Comparison of ENCODE assay signal across 8 cellular contexts in the genomic region with DNA sequence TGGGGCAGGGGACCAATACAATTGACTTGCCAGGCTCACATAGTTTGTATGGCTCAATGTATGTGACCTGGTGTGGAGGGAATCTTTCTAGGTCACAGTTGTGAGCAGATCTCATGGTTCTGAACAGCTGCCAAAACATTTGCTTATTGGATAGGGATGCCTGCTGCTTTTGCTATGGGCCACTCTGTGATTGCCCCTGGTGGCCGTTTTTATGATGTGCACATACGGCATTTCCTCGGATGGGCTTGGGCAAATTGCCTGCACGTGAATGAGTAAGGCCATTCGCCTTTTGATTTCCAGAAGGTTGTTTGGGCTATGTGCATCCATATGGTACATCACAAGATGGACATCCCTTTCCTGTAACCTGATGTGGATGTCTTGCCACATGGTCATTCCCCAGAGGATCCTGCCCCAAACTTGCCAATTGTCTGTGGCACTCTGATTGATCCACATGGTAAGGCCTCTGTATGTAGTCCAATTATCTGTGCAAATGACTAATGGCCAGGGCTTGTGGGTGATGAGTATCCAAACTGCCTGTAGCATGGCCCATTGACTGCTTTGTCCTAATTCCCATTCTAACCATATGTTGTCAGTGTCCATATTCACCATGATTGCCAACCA. TPM values are rescaled to one million over a fixed set of nuclear protein-coding genes. Genes with fewer than 3 reads are reported as not detected.
DNase-seq lines count a peak whose midpoint lies in the region; ATAC-seq and TF ChIP-seq lines count a peak whose summit lies in the region.

No MANE protein-coding gene starts in this region.

- no peaks in the 10 kb centered on the region for H3K36me3 Mint-ChIP-seq in HFFc6 (ENCODE audit: low read depth)

- peak; percentile 43 for TF ChIP-seq CTCF in AG04449 (IDR thresholded peaks at IDR 0.05; ENCODE audit: insufficient read depth, low read length, missing control alignments)
- TF ChIP-seq CTCF in HFFc6 (IDR thresholded peaks at IDR 0.05): peak; percentile 79
- peak; percentile 69 for TF ChIP-seq CTCF in WI38 (IDR thresholded peaks at IDR 0.05; ENCODE audit: low read depth, low read length)

- CTCF ChIA-PET in AG04449 (lab: Yijun Ruan, JAX): interaction anchor here (2.9 kb wide), 1 partner anchor 11 kb away, joined by 27 read pairs; no protein-coding TSS in a partner anchor

- peaks cover 5% of the 10 kb centered on the region; the same call in 1 of the 2 replicates for H3K4me1 Mint-ChIP-seq in HFFc6 (ENCODE audit: low read depth)

- no peak overlapping the region for H3K4me3 Mint-ChIP-seq in HFFc6

- peak; percentile 44 to 56 for ATAC-seq in right cardiac atrium
- ATAC-seq in GM21367 (IDR thresholded peaks at IDR 0.05; ENCODE audit: unreplicated experiment): no peak
- no peak for ATAC-seq in stimulated activated naive CD8-positive, alpha-beta T cell treated with anti-CD3 and anti-CD28 coated beads, Interleukin-15, Interleukin-2, amounts not matched to agents 100 U/mL and 50 U/mL, for 24 hours
- ATAC-seq in HG03521 (IDR thresholded peaks at IDR 0.05; ENCODE audit: unreplicated experiment): no peak

- H3K27me3 Mint-ChIP-seq in HFFc6 (ENCODE audit: insufficient read depth): peaks cover 2% of the 10 kb centered on the region; the same call in 1 of the 2 replicates

- no peaks in the 10 kb centered on the region for H3K9me3 ChIP-seq in right cardiac atrium (ENCODE audit: control insufficient read depth, low read length)

- DNase-seq in AG04449 (ENCODE audit: low read depth, low spot score) (no peak), HFFc6 (peak; percentile 54), right cardiac atrium (peak in 2 of 3 donors; percentile 47 to 67), COLO829 (ENCODE audit: low spot score) (no peak)
- DNase-seq in stimulated activated naive CD8-positive, alpha-beta T cell treated with anti-CD3 and anti-CD28 coated beads, Interleukin-15, Interleukin-2, amounts not matched to agents 100 U/mL and 50 U/mL, for 24 hours: no peak

- H3K27ac ChIP-seq in right cardiac atrium (ENCODE audit: low read length): no peak overlapping the region

- intact Hi-C loops in right cardiac atrium (cut with DNase I): loop anchor here in 1 of 4 donors (10.0 kb wide), 1 partner anchor 49 kb away; no protein-coding TSS in a partner anchor

- H3K4me3 ChIP-seq in AG04449 (ENCODE audit: low read depth, low read length) (no peak overlapping the region), WI38 (ENCODE audit: low read depth, low read length) (no peak overlapping the region), right cardiac atrium (ENCODE audit: low read length) (no peak overlapping the region)

- POLR2A ChIA-PET in AG04449 (lab: Yijun Ruan, JAX): no interaction called here

- no peak overlapping the region for H3K27ac Mint-ChIP-seq in HFFc6

- no peaks in the 10 kb centered on the region for H3K27me3 ChIP-seq in right cardiac atrium (ENCODE audit: control insufficient read depth, insufficient read depth)

- no peaks in the 10 kb centered on the region for H3K9me3 Mint-ChIP-seq in HFFc6

- H3K4me1 ChIP-seq in right cardiac atrium (ENCODE audit: control insufficient read depth, insufficient read depth, low read length): no peaks in the 10 kb centered on the region

- WGBS in right cardiac atrium: 26% methylated on average over 5 of the region's 5 CpGs

RNA-seq across cellular contexts. Expression of gene SLC22A4, which starts 10.7 kb away (rescaled TPM):
- total RNA-seq in HFFc6 (2021; fragmentation: NEBNext Ultra II Directional; extraction: Animal tissue kit (Norgen Biotek cat#: 25700)): 10 to 100 TPM; 10.8 to 12.6 (median 11.4) TPM
- 1 to 10 TPM; 1.9 to 6.5 (median 2.4) TPM for total RNA-seq in right cardiac atrium
- polyA plus RNA-seq in right cardiac atrium: 0.86 TPM

RNA-seq across cellular contexts. Expression of gene PDLIM4, which starts 26.0 kb away (rescaled TPM):
- total RNA-seq in HFFc6 (2021; fragmentation: NEBNext Ultra II Directional; extraction: Animal tissue kit (Norgen Biotek cat#: 25700)): 10 to 100 TPM in 4 of 6 experiments, 1 to 10 TPM in 2; 2.5 to 26.4 (median 23.7) TPM
- total RNA-seq in right cardiac atrium: 100 to 1,000 TPM in 1 of 4 donors, 10 to 100 TPM in 3; 47.8 to 113 (median 54.3) TPM
- polyA plus RNA-seq in right cardiac atrium: 35.0 TPM

RNA-seq across cellular contexts. Expression of gene P4HA2, which starts 55.9 kb away (rescaled TPM):
- 100 to 1,000 TPM; 136 to 198 (median 142) TPM for total RNA-seq in HFFc6 (2021; fragmentation: NEBNext Ultra II Directional; extraction: Animal tissue kit (Norgen Biotek cat#: 25700))
- 100 to 1,000 TPM in 1 of 4 donors, 10 to 100 TPM in 3; 58.9 to 103 (median 71.8) TPM for total RNA-seq in right cardiac atrium
- polyA plus RNA-seq in right cardiac atrium: 51.9 TPM

Comparison
In these comparisons a context has a peak if more than half of its experiments do, and no peak if none do; other contexts are left out.
1. DNase-seq: peak in HFFc6 (single experiment) and right cardiac atrium (2 of 3); none in AG04449 (single experiment), stimulated activated naive CD8-positive, alpha-beta T cell treated with anti-CD3 and anti-CD28 coated beads, Interleukin-15, Interleukin-2, amounts not matched to agents 100 U/mL and 50 U/mL, for 24 hours (single experiment) and COLO829 (single experiment).
2. ATAC-seq: peak in right cardiac atrium (2 of 2); none in GM21367 (single experiment), stimulated activated naive CD8-positive, alpha-beta T cell treated with anti-CD3 and anti-CD28 coated beads, Interleukin-15, Interleukin-2, amounts not matched to agents 100 U/mL and 50 U/mL, for 24 hours (single experiment) and HG03521 (single experiment).
3. Peak in every context shown above with its lines, with median percentiles within 50 percentile points of each other: CTCF ChIP-seq.